Comparison of ENCODE assay signal across 1 cellular context in genomic region chr6:125245109-125245508, GRCh38.
TF ChIP-seq lines count a peak whose summit lies in the region.

No MANE protein-coding gene starts in this region.

TF ChIP-seq in GM23338, 12 proteins besides CTCF, POLR2A, EP300 and RAD21 (continued from another document):
- TF ChIP-seq, protein P1, sequence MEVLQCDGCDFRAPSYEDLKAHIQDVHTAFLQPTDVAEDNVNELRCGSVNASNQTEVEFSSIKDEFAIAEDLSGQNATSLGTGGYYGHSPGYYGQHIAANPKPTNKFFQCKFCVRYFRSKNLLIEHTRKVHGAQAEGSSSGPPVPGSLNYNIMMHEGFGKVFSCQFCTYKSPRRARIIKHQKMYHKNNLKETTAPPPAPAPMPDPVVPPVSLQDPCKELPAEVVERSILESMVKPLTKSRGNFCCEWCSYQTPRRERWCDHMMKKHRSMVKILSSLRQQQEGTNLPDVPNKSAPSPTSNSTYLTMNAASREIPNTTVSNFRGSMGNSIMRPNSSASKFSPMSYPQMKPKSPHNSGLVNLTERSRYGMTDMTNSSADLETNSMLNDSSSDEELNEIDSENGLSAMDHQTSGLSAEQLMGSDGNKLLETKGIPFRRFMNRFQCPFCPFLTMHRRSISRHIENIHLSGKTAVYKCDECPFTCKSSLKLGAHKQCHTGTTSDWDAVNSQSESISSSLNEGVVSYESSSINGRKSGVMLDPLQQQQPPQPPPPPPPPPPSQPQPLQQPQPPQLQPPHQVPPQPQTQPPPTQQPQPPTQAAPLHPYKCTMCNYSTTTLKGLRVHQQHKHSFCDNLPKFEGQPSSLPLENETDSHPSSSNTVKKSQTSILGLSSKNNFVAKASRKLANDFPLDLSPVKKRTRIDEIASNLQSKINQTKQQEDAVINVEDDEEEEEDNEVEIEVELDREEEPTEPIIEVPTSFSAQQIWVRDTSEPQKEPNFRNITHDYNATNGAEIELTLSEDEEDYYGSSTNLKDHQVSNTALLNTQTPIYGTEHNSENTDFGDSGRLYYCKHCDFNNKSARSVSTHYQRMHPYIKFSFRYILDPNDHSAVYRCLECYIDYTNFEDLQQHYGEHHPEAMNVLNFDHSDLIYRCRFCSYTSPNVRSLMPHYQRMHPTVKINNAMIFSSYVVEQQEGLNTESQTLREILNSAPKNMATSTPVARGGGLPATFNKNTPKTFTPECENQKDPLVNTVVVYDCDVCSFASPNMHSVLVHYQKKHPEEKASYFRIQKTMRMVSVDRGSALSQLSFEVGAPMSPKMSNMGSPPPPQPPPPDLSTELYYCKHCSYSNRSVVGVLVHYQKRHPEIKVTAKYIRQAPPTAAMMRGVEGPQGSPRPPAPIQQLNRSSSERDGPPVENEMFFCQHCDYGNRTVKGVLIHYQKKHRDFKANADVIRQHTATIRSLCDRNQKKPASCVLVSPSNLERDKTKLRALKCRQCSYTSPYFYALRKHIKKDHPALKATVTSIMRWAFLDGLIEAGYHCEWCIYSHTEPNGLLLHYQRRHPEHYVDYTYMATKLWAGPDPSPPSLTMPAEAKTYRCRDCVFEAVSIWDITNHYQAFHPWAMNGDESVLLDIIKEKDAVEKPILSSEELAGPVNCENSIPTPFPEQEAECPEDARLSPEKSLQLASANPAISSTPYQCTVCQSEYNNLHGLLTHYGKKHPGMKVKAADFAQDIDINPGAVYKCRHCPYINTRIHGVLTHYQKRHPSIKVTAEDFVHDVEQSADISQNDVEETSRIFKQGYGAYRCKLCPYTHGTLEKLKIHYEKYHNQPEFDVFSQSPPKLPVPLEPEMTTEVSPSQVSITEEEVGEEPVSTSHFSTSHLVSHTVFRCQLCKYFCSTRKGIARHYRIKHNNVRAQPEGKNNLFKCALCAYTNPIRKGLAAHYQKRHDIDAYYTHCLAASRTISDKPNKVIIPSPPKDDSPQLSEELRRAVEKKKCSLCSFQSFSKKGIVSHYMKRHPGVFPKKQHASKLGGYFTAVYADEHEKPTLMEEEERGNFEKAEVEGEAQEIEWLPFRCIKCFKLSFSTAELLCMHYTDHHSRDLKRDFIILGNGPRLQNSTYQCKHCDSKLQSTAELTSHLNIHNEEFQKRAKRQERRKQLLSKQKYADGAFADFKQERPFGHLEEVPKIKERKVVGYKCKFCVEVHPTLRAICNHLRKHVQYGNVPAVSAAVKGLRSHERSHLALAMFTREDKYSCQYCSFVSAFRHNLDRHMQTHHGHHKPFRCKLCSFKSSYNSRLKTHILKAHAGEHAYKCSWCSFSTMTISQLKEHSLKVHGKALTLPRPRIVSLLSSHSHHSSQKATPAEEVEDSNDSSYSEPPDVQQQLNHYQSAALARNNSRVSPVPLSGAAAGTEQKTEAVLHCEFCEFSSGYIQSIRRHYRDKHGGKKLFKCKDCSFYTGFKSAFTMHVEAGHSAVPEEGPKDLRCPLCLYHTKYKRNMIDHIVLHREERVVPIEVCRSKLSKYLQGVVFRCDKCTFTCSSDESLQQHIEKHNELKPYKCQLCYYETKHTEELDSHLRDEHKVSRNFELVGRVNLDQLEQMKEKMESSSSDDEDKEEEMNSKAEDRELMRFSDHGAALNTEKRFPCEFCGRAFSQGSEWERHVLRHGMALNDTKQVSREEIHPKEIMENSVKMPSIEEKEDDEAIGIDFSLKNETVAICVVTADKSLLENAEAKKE (CRISPR knock-in tag; IDR thresholded peaks at IDR 0.05), result no peak
